In the genomic region with DNA sequence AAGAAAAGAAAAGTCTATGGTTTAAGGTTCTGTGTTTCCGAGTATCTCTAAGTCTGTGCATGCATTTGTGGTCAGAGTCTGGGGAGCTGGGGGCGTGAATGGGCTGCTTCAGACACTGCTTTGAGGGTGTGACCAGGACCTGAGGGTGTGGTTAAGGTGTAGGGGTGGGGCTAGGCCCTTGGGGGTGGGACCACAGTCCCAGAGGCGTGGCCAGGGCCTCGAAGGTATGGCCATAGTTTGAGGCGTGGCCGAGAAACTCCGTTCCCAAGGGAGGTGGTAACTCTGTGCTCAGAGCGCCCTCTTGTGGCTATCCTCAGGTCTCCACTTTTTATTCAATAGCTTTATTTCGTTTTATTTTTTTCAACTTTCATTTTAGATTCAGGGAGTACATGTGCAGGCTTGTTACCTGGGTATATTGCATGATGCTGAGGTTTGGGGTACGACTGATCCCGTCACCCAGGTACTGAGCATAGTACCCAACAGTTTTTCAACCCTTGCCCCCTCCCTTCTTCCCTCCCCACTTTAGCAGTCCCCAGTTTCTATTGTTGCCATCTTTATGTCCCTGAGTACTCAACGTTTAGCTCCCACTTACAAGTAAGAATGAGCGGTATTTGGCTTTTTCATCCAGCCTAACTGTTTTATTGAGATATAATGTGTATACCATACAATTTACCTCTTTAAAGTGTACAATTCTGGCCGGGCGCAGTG, we compare ENCODE assay signal across 1 cellular context.
A peak's percentile ranks its signal among the peaks of the same experiment; 100 is the strongest.
TF ChIP-seq lines count a peak whose summit lies in the region.

No MANE protein-coding gene starts in this region.

TF ChIP-seq in HepG2, 621 proteins besides CTCF, POLR2A, EP300 and RAD21 (continued from another document and continues in another):
- TF ChIP-seq HOMEZ (CRISPR knock-in tag; IDR thresholded peaks at IDR 0.05; ENCODE audit: low read depth): no peak; the same call in 1 of the 2 replicates
- TF ChIP-seq ZNF652 (CRISPR knock-in tag; IDR thresholded peaks at IDR 0.05; ENCODE audit: borderline replicate concordance, low read depth): no peak
- TF ChIP-seq PHF21A (CRISPR knock-in tag; IDR thresholded peaks at IDR 0.05): no peak
- no peak for TF ChIP-seq PTBP1 (IDR thresholded peaks at IDR 0.05; ENCODE audit: low read depth, low read length, poor library complexity, severe bottlenecking)
- peak; percentile 65; the same call in 1 of the 2 replicates for TF ChIP-seq ZNF362 (CRISPR knock-in tag; IDR thresholded peaks at IDR 0.05; ENCODE audit: borderline replicate concordance)
- TF ChIP-seq ZNF629 (CRISPR knock-in tag; conservative IDR thresholded peaks at IDR 0.05): no peak
- TF ChIP-seq MAFK (conservative IDR thresholded peaks at IDR 0.05 in 1 of 2, IDR thresholded peaks at IDR 0.05 in 1 of 2; ENCODE audit: low read length in 2 of 2): no peak
- TF ChIP-seq THAP11 (CRISPR knock-in tag; IDR thresholded peaks at IDR 0.05): 0 out of 2 replicates have a peak, but pooled peaks have one; percentile 18
- peak; percentile 50 for TF ChIP-seq GATAD2A (CRISPR knock-in tag; IDR thresholded peaks at IDR 0.05)
- TF ChIP-seq ZNF704 (CRISPR knock-in tag; IDR thresholded peaks at IDR 0.05; ENCODE audit: borderline replicate concordance): no peak
- no peak for TF ChIP-seq ZNF557 (CRISPR knock-in tag; IDR thresholded peaks at IDR 0.05)
- no peak for TF ChIP-seq ZNF597 (CRISPR knock-in tag; IDR thresholded peaks at IDR 0.05)
- TF ChIP-seq, protein P1, sequence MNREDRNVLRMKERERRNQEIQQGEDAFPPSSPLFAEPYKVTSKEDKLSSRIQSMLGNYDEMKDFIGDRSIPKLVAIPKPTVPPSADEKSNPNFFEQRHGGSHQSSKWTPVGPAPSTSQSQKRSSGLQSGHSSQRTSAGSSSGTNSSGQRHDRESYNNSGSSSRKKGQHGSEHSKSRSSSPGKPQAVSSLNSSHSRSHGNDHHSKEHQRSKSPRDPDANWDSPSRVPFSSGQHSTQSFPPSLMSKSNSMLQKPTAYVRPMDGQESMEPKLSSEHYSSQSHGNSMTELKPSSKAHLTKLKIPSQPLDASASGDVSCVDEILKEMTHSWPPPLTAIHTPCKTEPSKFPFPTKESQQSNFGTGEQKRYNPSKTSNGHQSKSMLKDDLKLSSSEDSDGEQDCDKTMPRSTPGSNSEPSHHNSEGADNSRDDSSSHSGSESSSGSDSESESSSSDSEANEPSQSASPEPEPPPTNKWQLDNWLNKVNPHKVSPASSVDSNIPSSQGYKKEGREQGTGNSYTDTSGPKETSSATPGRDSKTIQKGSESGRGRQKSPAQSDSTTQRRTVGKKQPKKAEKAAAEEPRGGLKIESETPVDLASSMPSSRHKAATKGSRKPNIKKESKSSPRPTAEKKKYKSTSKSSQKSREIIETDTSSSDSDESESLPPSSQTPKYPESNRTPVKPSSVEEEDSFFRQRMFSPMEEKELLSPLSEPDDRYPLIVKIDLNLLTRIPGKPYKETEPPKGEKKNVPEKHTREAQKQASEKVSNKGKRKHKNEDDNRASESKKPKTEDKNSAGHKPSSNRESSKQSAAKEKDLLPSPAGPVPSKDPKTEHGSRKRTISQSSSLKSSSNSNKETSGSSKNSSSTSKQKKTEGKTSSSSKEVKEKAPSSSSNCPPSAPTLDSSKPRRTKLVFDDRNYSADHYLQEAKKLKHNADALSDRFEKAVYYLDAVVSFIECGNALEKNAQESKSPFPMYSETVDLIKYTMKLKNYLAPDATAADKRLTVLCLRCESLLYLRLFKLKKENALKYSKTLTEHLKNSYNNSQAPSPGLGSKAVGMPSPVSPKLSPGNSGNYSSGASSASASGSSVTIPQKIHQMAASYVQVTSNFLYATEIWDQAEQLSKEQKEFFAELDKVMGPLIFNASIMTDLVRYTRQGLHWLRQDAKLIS (CRISPR knock-in tag; IDR thresholded peaks at IDR 0.05): no peak
- no peak for TF ChIP-seq NFATC3 (CRISPR knock-in tag; IDR thresholded peaks at IDR 0.05)
- TF ChIP-seq SOX13 (IDR thresholded peaks at IDR 0.05): no peak
- TF ChIP-seq SOX13 (CRISPR knock-in tag; conservative IDR thresholded peaks at IDR 0.05 in 1 of 2, IDR thresholded peaks at IDR 0.05 in 1 of 2): no peak
- no peak for TF ChIP-seq MIER2 (CRISPR knock-in tag; IDR thresholded peaks at IDR 0.05)
- no peak for TF ChIP-seq HIVEP1 (CRISPR knock-in tag; IDR thresholded peaks at IDR 0.05)
- TF ChIP-seq, protein P2, sequence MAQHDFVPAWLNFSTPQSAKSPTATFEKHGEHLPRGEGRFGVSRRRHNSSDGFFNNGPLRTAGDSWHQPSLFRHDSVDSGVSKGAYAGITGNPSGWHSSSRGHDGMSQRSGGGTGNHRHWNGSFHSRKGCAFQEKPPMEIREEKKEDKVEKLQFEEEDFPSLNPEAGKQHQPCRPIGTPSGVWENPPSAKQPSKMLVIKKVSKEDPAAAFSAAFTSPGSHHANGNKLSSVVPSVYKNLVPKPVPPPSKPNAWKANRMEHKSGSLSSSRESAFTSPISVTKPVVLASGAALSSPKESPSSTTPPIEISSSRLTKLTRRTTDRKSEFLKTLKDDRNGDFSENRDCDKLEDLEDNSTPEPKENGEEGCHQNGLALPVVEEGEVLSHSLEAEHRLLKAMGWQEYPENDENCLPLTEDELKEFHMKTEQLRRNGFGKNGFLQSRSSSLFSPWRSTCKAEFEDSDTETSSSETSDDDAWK (CRISPR knock-in tag; IDR thresholded peaks at IDR 0.05): no peak
- no peak for TF ChIP-seq NFE2 (CRISPR knock-in tag; IDR thresholded peaks at IDR 0.05)
- peak; percentile 90; the same call in 1 of the 2 replicates for TF ChIP-seq KLF12 (CRISPR knock-in tag; IDR thresholded peaks at IDR 0.05; ENCODE audit: borderline replicate concordance)
- TF ChIP-seq ZNF709 (CRISPR knock-in tag; IDR thresholded peaks at IDR 0.05): no peak
- TF ChIP-seq NRL (CRISPR knock-in tag; IDR thresholded peaks at IDR 0.05; ENCODE audit: borderline replicate concordance): no peak
- TF ChIP-seq KDM3A (CRISPR knock-in tag; IDR thresholded peaks at IDR 0.05; ENCODE audit: low read depth): peak; percentile 26; the same call in 1 of the 2 replicates
- TF ChIP-seq ZBTB43 (CRISPR knock-in tag; conservative IDR thresholded peaks at IDR 0.05): no peak
- TF ChIP-seq NONO (IDR thresholded peaks at IDR 0.05): no peak
- no peak for TF ChIP-seq NONO (CRISPR knock-in tag; conservative IDR thresholded peaks at IDR 0.05)
- TF ChIP-seq JARID2 (CRISPR knock-in tag; IDR thresholded peaks at IDR 0.05; ENCODE audit: insufficient replicate concordance): no peak
- TF ChIP-seq ZNF670 (CRISPR knock-in tag; IDR thresholded peaks at IDR 0.05; ENCODE audit: borderline replicate concordance): no peak
- TF ChIP-seq NAIF1 (CRISPR knock-in tag; IDR thresholded peaks at IDR 0.05; ENCODE audit: borderline replicate concordance): no peak
- TF ChIP-seq GLI4 (CRISPR knock-in tag; IDR thresholded peaks at IDR 0.05; ENCODE audit: borderline replicate concordance): no peak
- TF ChIP-seq, protein P3, sequence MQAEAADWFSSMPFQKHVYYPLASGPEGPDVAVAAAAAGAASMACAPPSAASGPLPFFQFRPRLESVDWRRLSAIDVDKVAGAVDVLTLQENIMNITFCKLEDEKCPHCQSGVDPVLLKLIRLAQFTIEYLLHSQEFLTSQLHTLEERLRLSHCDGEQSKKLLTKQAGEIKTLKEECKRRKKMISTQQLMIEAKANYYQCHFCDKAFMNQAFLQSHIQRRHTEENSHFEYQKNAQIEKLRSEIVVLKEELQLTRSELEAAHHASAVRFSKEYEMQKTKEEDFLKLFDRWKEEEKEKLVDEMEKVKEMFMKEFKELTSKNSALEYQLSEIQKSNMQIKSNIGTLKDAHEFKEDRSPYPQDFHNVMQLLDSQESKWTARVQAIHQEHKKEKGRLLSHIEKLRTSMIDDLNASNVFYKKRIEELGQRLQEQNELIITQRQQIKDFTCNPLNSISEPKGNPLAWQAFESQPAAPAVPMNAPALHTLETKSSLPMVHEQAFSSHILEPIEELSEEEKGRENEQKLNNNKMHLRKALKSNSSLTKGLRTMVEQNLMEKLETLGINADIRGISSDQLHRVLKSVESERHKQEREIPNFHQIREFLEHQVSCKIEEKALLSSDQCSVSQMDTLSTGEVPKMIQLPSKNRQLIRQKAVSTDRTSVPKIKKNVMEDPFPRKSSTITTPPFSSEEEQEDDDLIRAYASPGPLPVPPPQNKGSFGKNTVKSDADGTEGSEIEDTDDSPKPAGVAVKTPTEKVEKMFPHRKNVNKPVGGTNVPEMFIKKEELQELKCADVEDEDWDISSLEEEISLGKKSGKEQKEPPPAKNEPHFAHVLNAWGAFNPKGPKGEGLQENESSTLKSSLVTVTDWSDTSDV (CRISPR knock-in tag; IDR thresholded peaks at IDR 0.05): no peak
- TF ChIP-seq SOX6 (IDR thresholded peaks at IDR 0.05): no peak
- peak; percentile 35; the same call in 1 of the 2 replicates for TF ChIP-seq SOX6 (CRISPR knock-in tag; IDR thresholded peaks at IDR 0.05)
- TF ChIP-seq, protein P4, sequence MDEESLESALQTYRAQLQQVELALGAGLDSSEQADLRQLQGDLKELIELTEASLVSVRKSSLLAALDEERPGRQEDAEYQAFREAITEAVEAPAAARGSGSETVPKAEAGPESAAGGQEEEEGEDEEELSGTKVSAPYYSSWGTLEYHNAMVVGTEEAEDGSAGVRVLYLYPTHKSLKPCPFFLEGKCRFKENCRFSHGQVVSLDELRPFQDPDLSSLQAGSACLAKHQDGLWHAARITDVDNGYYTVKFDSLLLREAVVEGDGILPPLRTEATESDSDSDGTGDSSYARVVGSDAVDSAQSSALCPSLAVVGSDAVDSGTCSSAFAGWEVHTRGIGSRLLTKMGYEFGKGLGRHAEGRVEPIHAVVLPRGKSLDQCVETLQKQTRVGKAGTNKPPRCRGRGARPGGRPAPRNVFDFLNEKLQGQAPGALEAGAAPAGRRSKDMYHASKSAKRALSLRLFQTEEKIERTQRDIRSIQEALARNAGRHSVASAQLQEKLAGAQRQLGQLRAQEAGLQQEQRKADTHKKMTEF (CRISPR knock-in tag; IDR thresholded peaks at IDR 0.05): 0 out of 2 replicates have a peak, but pooled peaks have one; percentile 16
- TF ChIP-seq MED1 (CRISPR knock-in tag; IDR thresholded peaks at IDR 0.05): peak; percentile 57; the same call in 1 of the 2 replicates
- no peak for TF ChIP-seq PAXIP1 (CRISPR knock-in tag; conservative IDR thresholded peaks at IDR 0.05)
